ENCODE assay signal across 8 cellular contexts in the genomic region with DNA sequence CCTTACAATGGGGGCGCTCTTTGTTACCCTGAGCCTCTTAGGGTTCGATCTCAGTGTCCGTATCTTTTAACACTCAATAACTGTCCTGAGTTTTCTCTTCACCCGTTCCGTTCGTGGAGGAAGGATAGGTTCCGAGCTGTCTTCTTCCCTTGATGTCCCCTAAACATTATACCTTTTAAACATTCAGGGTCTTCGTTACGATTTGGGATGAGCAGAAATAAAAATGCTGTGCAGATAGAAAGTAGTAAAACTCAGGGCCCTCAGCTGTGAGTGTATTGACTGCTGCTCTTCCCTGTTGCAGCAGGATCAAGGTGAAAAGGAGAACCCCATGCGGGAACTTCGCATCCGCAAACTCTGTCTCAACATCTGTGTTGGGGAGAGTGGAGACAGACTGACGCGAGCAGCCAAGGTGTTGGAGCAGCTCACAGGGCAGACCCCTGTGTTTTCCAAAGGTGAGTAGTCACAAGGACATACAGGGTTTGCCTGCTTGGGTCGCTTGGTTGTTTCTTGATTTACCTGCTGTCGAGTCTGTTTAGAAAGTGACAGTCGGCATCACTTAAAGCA. TPM values are rescaled to one million over a fixed set of nuclear protein-coding genes. Genes with fewer than 3 reads are reported as not detected.
A peak's percentile ranks its signal among the peaks of the same experiment; 100 is the strongest.
DNase-seq lines count a peak whose midpoint lies in the region; ATAC-seq lines count a peak whose summit lies in the region.

No MANE protein-coding gene starts in this region.

- CTCF ChIA-PET in activated CD4-positive, alpha-beta T cell treated with anti-CD3 and anti-CD28 coated beads for 36 hours (lab: Charles Lee) = interaction anchor here (0.6 to 2.9 kb wide), 11 partner anchors 23 to 312 kb away, joined by 3 to 23 read pairs (median 4); a partner anchor contains a TSS

- H3K27me3 Mint-ChIP-seq in activated CD4-positive, alpha-beta T cell treated with anti-CD3 and anti-CD28 coated beads for 36 hours = no peaks in the 10 kb centered on the region

- peak overlapping the region; percentile 90 for H3K27ac ChIP-seq in stomach smooth muscle (ENCODE audit: low read length)

- peak overlapping the region; percentile 97 for H3K4me3 Mint-ChIP-seq in activated CD4-positive, alpha-beta T cell treated with anti-CD3 and anti-CD28 coated beads for 36 hours

- H3K9me3 Mint-ChIP-seq in activated CD4-positive, alpha-beta T cell treated with anti-CD3 and anti-CD28 coated beads for 36 hours (ENCODE audit: low read depth) = no peaks in the 10 kb centered on the region

- peaks cover 38 to 41% of the 10 kb centered on the region in 2 donors for H3K36me3 ChIP-seq in stomach smooth muscle (ENCODE audit: control insufficient read depth in 2 of 2, insufficient read depth in 2 of 2, low read length in 2 of 2)

- peaks cover 49% of the 10 kb centered on the region for H3K4me1 Mint-ChIP-seq in activated CD4-positive, alpha-beta T cell treated with anti-CD3 and anti-CD28 coated beads for 36 hours

- peak overlapping the region; percentile 98 for H3K27ac Mint-ChIP-seq in activated CD4-positive, alpha-beta T cell treated with anti-CD3 and anti-CD28 coated beads for 36 hours

- peaks cover 17% of the 10 kb centered on the region for H3K4me1 ChIP-seq in stomach smooth muscle (ENCODE audit: control insufficient read depth, insufficient read depth, low read length)

- H3K27me3 ChIP-seq in stomach smooth muscle (ENCODE audit: control insufficient read depth in 1 of 2, insufficient read depth in 2 of 2, low read length in 2 of 2) = no peaks in the 10 kb centered on the region

- peak; percentile 14 for DNase-seq in activated CD4-positive, alpha-beta T cell treated with anti-CD3 and anti-CD28 coated beads for 36 hours
- no peak for DNase-seq in activated CD4-positive, alpha-beta T cell treated with anti-CD3 and anti-CD28 coated beads, Interleukin-2, amount 50 U/mL, for 1 hour
- peak; percentile 37 to 38 for DNase-seq in activated T-cell treated with anti-CD3 and anti-CD28 coated beads, Interleukin-2, amount 50 U/mL, for 48 hours
- DNase-seq in NCI-H345 treated with DMSO at 0.1 percent for 48 hours (lab: John Stamatoyannopoulos, UW; ENCODE audit: unreplicated experiment) = no peak
- DNase-seq in NCI-H2029 treated with DMSO at 0.1 percent for 48 hours (lab: John Stamatoyannopoulos, UW) = no peak

- no peak for ATAC-seq in activated CD4-positive, alpha-beta T cell treated with anti-CD3 and anti-CD28 coated beads for 36 hours
- no peak for ATAC-seq in GM18520 (IDR thresholded peaks at IDR 0.05; ENCODE audit: unreplicated experiment)

- POLR2A ChIA-PET in activated CD4-positive, alpha-beta T cell treated with anti-CD3 and anti-CD28 coated beads for 36 hours (lab: Charles Lee) = interaction anchor here (0.6 to 2.1 kb wide), 5 partner anchors 51 to 348 kb away, joined by 4 to 15 read pairs (median 8); a partner anchor contains a TSS

- intact Hi-C loops in activated CD4-positive, alpha-beta T cell treated with anti-CD3 and anti-CD28 coated beads for 36 hours (cut with DNase I, micrococcal nuclease) = loop anchor here (2.0 to 10.0 kb wide), 2 partner anchors 272 to 288 kb away; a partner anchor contains a TSS

- H3K4me3 ChIP-seq in iPS-18c (ENCODE audit: insufficient read depth, low read depth, low read length) (peak overlapping the region; percentile 96), stomach smooth muscle (ENCODE audit: low read length in 2 of 2) (peak overlapping the region; percentile 97 to 100)

- H3K9me3 ChIP-seq in iPS-18c (ENCODE audit: control insufficient read depth, insufficient read depth, low read length) (no peaks in the 10 kb centered on the region), stomach smooth muscle (ENCODE audit: control insufficient read depth in 2 of 2, low read length in 2 of 2) (no peaks in the 10 kb centered on the region)

- peak overlapping the region; percentile 95 to 96 for H3K9ac ChIP-seq in stomach smooth muscle (ENCODE audit: low read length in 2 of 2)

- peaks cover 55% of the 10 kb centered on the region for H3K36me3 Mint-ChIP-seq in activated CD4-positive, alpha-beta T cell treated with anti-CD3 and anti-CD28 coated beads for 36 hours (ENCODE audit: low read depth)

RNA-seq across cellular contexts. Expression of a gene that starts 0.8 kb away (rescaled TPM):
- 1,000 to 10,000 TPM; 1,003 to 1,481 TPM for total RNA-seq in activated CD4-positive, alpha-beta T cell treated with anti-CD3 and anti-CD28 coated beads for 36 hours

RNA-seq across cellular contexts. Expression of a gene that starts 50.9 kb away (rescaled TPM):
- total RNA-seq in activated CD4-positive, alpha-beta T cell treated with anti-CD3 and anti-CD28 coated beads for 36 hours = 10 to 100 TPM; 34.5 to 38.6 TPM

Comparison
In these comparisons a context has a peak if more than half of its experiments do, and no peak if none do; other contexts are left out.
1. DNase-seq: peak in activated CD4-positive, alpha-beta T cell treated with anti-CD3 and anti-CD28 coated beads for 36 hours (single experiment) and activated T-cell treated with anti-CD3 and anti-CD28 coated beads, Interleukin-2, amount 50 U/mL, for 48 hours (2 of 2); none in activated CD4-positive, alpha-beta T cell treated with anti-CD3 and anti-CD28 coated beads, Interleukin-2, amount 50 U/mL, for 1 hour (single experiment), NCI-H345 treated with DMSO at 0.1 percent for 48 hours (single experiment) and NCI-H2029 treated with DMSO at 0.1 percent for 48 hours (single experiment).